In the genomic region with DNA sequence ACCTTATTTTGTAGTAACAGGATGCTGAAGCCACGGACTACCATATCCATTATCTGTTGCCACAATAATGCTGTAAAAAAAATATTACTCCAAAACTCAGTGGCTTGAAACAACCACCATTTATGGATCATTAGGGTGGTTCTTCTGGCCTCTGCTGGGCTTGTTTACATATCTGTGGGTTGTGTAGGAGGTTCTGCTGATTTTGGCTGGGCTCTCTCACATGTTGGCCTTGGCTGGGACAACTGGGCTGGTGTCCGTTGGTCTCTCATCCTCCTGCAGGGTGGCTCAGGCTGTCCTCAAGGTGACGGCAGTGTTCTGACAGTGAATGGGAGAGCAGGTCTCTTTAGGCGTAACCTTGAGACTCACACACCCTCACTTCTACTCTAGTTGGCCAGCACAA, we compare ENCODE assay signal across 19 cellular contexts.
"Had no signal": no experiment of that assay in that cellular context is flagged by ENCODE, and none has a peak within 500 bp of the region (broad histone marks: within the 10 kb centered on the region; RNA-seq: fewer than 3 reads in every experiment).

No MANE protein-coding gene starts in this region.

- H3K27ac ChIP-seq: coronary artery, foreskin keratinocyte, parathyroid adenoma, psoas muscle, sigmoid colon, skin epidermis had no signal

- ATAC-seq: foreskin keratinocyte; left ventricle myocardium superior; naive thymus-derived CD4-positive, alpha-beta T cell; psoas muscle had no signal

- DNase-seq: effector CD4-positive, alpha-beta T cell; endodermal cell; erythroblast; foreskin keratinocyte; immature natural killer cell; left ventricle myocardium superior; mesendoderm; naive thymus-derived CD4-positive, alpha-beta T cell; nephron progenitor cell; psoas muscle; sigmoid colon; stimulated activated CD4-positive, alpha-beta T cell treated with anti-CD3 and anti-CD28 coated beads, Interleukin-2, amount 100 ng/mL, for 48 hours; stimulated activated naive CD4-positive, alpha-beta T cell treated with Interleukin-2 at 50 U/mL for 16 hours; trophoblast cell had no signal

- FAIRE-seq: endothelial cell of umbilical vein, keratinocyte had no signal
